8 cellular contexts compared by ENCODE assay signal in the genomic region with DNA sequence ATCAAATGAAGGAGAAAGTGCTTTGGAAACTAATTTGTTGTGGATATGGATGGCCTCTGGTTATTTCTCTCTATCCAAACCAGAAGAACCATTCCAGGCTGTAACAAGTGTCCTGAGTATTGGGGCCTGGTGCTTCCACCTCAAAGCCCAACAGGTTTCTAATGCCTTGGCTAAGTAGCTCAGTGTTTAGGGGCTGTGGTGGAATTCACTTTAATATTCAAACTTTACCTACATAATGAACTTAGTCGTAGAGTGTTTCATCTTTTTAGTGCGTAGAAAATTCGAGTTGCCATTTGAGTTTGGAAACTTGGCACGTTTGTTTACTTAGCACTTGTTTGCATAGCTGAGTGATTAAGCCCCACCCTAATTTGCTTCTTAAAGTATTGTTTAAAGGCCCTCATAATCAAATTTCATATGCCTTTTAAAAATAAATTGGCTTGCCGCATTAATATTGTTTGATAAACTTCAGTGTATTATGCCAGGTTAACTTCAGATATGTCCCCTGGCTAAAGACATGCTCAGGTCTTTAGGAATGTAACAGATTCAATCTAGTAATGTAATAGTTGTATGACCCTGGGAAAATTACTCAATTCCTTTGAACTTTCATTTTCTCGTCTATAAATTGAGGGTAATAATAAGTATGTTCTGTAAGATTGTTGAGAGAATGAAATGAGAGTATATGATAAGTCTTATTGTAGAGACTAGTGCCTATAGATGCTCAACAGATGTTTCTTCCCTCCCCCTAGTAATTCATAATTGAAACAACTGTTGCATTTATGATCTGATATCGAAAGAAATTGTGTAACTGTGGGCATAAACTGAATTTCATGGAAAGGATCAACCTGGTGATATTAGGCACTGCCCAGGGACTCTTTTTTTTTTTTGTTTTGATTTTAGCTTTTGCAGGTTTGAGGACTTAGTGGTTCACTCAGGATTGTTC.
DNase-seq lines count a peak whose midpoint lies in the region; ATAC-seq and TF ChIP-seq lines count a peak whose summit lies in the region.

No MANE protein-coding gene starts in this region.

- H3K4me3 ChIP-seq in GM12865 (ENCODE audit: low read depth, low read length) (peak overlapping the region; percentile 68), SU-DHL-6 (ENCODE audit: insufficient read depth, low read length, poor library complexity, severe bottlenecking) (no peak overlapping the region), skeletal muscle cell (ENCODE audit: low read depth, low read length) (peak overlapping the region; percentile 76)

- peaks cover 15% of the 10 kb centered on the region for H3F3A ChIP-seq in SU-DHL-6 (ENCODE audit: insufficient read depth)

- H2AFZ ChIP-seq in SU-DHL-6 (ENCODE audit: low read depth, low read length, severe bottlenecking) = peak overlapping the region; percentile 92

- H3K36me3 ChIP-seq in SU-DHL-6 (ENCODE audit: low read length) = no peaks in the 10 kb centered on the region

- peak overlapping the region; percentile 85 for H3K4me2 ChIP-seq in SU-DHL-6 (ENCODE audit: low read depth, low read length, poor library complexity, severe bottlenecking)

- H3K9me2 ChIP-seq in SU-DHL-6 (replicated peaks; ENCODE audit: insufficient read depth, low read length) = no peaks in the 10 kb centered on the region

- POLR2A ChIA-PET in HEK293T (lab: Yijun Ruan, JAX) = interaction anchor here (0.8 to 1.3 kb wide), 2 partner anchors 10 to 40 kb away, joined by 4 read pairs; a partner anchor contains a TSS

- CTCF ChIA-PET in HEK293T (lab: Yijun Ruan, JAX) = interaction anchor here (0.5 kb wide), 1 partner anchor 272 kb away, joined by 3 read pairs; no protein-coding TSS in a partner anchor

- H3K27me3 ChIP-seq in SU-DHL-6 (ENCODE audit: low read length) = no peaks in the 10 kb centered on the region

- TF ChIP-seq CTCF in GM12865 (IDR thresholded peaks at IDR 0.05; ENCODE audit: insufficient read depth, low read depth, low read length, missing control alignments) (no peak), SU-DHL-6 (IDR thresholded peaks at IDR 0.05; ENCODE audit: insufficient read depth, low read length, poor library complexity, severe bottlenecking) (no peak)

- no peak for DNase-seq in GM12865 (ENCODE audit: low read depth)
- peak; percentile 3 for DNase-seq in fibroblast of peridontal ligament (ENCODE audit: extremely low read depth)
- no peak for DNase-seq in skeletal muscle cell (ENCODE audit: low read depth)
- DNase-seq in hepatic stellate cell (ENCODE audit: low spot score) = no peak
- DNase-seq in NOMO-1 treated with DMSO at 0.1 percent for 48 hours (lab: John Stamatoyannopoulos, UW; ENCODE audit: unreplicated experiment) = no peak
- DNase-seq in HEK293T (ENCODE audit: extremely low spot score) = no peak

- no peaks in the 10 kb centered on the region for H3K79me2 ChIP-seq in SU-DHL-6 (ENCODE audit: insufficient read depth, low read length)

- H3K9me3 ChIP-seq in SU-DHL-6 (ENCODE audit: insufficient read depth, low read length) = no peaks in the 10 kb centered on the region

- no peaks in the 10 kb centered on the region for H4K20me1 ChIP-seq in SU-DHL-6 (ENCODE audit: low read depth, low read length)

- no peak overlapping the region for H3K27ac ChIP-seq in SU-DHL-6 (ENCODE audit: low read depth, low read length)

- H3K9ac ChIP-seq in SU-DHL-6 (ENCODE audit: low read length) = peak overlapping the region; percentile 78; the same call in 1 of the 2 replicates

- no peak for ATAC-seq in HG03039 (IDR thresholded peaks at IDR 0.05; ENCODE audit: unreplicated experiment)

TF ChIP-seq in HEK293T, 16 proteins besides CTCF, POLR2A, EP300 and RAD21:
- TF ChIP-seq LEF1 (IDR thresholded peaks at IDR 0.05; ENCODE audit: borderline replicate concordance) = no peak
- TF ChIP-seq HDGF (IDR thresholded peaks at IDR 0.05; ENCODE audit: borderline replicate concordance) = no peak
- no peak for TF ChIP-seq SUZ12 (IDR thresholded peaks at IDR 0.05)
- TF ChIP-seq ZNF384 (IDR thresholded peaks at IDR 0.05) = no peak
- TF ChIP-seq CTBP1 (IDR thresholded peaks at IDR 0.05; ENCODE audit: borderline replicate concordance) = no peak
- no peak for TF ChIP-seq FOXA1 (IDR thresholded peaks at IDR 0.05)
- TF ChIP-seq FOXK2 (IDR thresholded peaks at IDR 0.05) = no peak
- TF ChIP-seq BHLHE40 (IDR thresholded peaks at IDR 0.05; ENCODE audit: borderline replicate concordance) = no peak
- TF ChIP-seq, protein P1, sequence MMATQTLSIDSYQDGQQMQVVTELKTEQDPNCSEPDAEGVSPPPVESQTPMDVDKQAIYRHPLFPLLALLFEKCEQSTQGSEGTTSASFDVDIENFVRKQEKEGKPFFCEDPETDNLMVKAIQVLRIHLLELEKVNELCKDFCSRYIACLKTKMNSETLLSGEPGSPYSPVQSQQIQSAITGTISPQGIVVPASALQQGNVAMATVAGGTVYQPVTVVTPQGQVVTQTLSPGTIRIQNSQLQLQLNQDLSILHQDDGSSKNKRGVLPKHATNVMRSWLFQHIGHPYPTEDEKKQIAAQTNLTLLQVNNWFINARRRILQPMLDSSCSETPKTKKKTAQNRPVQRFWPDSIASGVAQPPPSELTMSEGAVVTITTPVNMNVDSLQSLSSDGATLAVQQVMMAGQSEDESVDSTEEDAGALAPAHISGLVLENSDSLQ (IDR thresholded peaks at IDR 0.05) = no peak
- no peak for TF ChIP-seq SP1 (IDR thresholded peaks at IDR 0.05)
- no peak for TF ChIP-seq ARNT (IDR thresholded peaks at IDR 0.05)
- no peak for TF ChIP-seq TARDBP (IDR thresholded peaks at IDR 0.05)
